ENCODE assay signal across 1 cellular context in the genomic region with DNA sequence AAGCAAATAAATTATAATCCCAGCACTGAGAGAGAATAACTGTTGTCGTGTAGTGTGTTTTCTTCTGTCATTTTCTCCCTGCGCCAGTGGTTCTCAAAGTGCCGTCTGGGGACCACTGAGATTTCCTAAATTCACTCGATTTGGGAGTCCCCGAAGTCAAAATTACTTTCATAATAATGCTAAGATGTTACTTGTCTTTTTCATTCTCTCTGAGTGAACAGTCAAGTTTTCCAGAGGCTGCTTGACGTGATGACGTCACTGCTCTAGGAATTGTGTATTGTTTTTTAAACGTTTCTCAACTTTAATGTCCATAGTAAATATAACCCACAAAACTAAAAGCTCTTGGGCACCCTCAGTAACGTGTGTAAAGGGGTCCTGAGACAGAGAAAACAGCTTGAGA.
TF ChIP-seq lines count a peak whose summit lies in the region.

No MANE protein-coding gene starts in this region.

TF ChIP-seq in GM12878, 131 proteins besides CTCF, POLR2A, EP300 and RAD21:
- TF ChIP-seq ATF7 (IDR thresholded peaks at IDR 0.05; ENCODE audit: low read depth) (peak; percentile 92), NBN (IDR thresholded peaks at IDR 0.05) (0 out of 2 replicates have a peak, but pooled peaks have one; percentile 28), SIN3A (IDR thresholded peaks at IDR 0.05; ENCODE audit: low read depth, low read length) (0 out of 2 replicates have a peak, but pooled peaks have one; percentile 34), PAX8 (IDR thresholded peaks at IDR 0.05) (no peak), RB1 (IDR thresholded peaks at IDR 0.05; ENCODE audit: borderline replicate concordance) (no peak), MTA3 (IDR thresholded peaks at IDR 0.05; ENCODE audit: borderline replicate concordance, low read length) (no peak), RUNX3 (IDR thresholded peaks at IDR 0.05; ENCODE audit: low read length) (no peak), YBX1 (IDR thresholded peaks at IDR 0.05) (no peak), RCOR1 (conservative IDR thresholded peaks at IDR 0.05; ENCODE audit: low read depth, low read length) (no peak)
- TF ChIP-seq, protein P1, sequence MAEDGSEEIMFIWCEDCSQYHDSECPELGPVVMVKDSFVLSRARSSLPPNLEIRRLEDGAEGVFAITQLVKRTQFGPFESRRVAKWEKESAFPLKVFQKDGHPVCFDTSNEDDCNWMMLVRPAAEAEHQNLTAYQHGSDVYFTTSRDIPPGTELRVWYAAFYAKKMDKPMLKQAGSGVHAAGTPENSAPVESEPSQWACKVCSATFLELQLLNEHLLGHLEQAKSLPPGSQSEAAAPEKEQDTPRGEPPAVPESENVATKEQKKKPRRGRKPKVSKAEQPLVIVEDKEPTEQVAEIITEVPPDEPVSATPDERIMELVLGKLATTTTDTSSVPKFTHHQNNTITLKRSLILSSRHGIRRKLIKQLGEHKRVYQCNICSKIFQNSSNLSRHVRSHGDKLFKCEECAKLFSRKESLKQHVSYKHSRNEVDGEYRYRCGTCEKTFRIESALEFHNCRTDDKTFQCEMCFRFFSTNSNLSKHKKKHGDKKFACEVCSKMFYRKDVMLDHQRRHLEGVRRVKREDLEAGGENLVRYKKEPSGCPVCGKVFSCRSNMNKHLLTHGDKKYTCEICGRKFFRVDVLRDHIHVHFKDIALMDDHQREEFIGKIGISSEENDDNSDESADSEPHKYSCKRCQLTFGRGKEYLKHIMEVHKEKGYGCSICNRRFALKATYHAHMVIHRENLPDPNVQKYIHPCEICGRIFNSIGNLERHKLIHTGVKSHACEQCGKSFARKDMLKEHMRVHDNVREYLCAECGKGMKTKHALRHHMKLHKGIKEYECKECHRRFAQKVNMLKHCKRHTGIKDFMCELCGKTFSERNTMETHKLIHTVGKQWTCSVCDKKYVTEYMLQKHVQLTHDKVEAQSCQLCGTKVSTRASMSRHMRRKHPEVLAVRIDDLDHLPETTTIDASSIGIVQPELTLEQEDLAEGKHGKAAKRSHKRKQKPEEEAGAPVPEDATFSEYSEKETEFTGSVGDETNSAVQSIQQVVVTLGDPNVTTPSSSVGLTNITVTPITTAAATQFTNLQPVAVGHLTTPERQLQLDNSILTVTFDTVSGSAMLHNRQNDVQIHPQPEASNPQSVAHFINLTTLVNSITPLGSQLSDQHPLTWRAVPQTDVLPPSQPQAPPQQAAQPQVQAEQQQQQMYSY (CRISPR knock-in tag; IDR thresholded peaks at IDR 0.05), result no peak
